In the genomic region with DNA sequence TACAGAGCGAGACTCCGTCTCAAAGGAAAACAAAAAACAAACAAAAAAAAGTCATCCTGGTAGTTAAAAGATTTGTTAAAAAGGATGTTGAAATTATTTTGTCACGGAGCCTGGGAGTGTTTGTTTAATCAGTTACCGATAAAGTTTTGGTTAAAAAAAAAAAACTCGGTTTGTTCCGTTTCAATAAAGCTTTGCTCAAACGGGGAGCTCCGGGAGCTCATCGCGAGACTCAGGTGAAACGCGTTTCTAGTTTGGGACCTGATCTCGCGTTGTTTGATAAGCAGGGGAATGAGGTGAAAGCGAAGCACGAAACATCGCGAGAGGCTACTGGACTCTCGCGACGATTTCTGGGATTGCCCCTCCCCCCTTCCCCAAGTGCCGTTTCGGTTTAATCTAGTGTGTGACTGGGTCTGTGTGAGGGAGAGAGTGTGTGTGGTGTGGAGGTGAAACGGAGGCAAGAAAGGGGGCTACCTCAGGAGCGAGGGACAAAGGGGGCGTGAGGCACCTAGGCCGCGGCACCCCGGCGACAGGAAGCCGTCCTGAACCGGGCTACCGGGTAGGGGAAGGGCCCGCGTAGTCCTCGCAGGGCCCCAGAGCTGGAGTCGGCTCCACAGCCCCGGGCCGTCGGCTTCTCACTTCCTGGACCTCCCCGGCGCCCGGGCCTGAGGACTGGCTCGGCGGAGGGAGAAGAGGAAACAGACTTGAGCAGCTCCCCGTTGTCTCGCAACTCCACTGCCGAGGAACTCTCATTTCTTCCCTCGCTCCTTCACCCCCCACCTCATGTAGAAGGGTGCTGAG, we compare ENCODE assay signal across 8 cellular contexts. TPM values are rescaled to one million over a fixed set of nuclear protein-coding genes. Genes with fewer than 3 reads are reported as not detected.
A peak's percentile ranks its signal among the peaks of the same experiment; 100 is the strongest.
DNase-seq lines count a peak whose midpoint lies in the region; ATAC-seq lines count a peak whose summit lies in the region.

A gene (plus strand): TSS at position 374 of the 798 bp plus-strand sequence. CDS start 586 bp downstream, outside the sequence.

- H3K36me3 Mint-ChIP-seq in naive B cell = peaks cover 0 to 8% of the 10 kb centered on the region in 2 donors
- peaks cover 11% of the 10 kb centered on the region for H3K36me3 Mint-ChIP-seq in stimulated activated memory B cell treated with anti-CD40 and anti-IgM and Interleukin-4, amounts not matched to agents 10 μg/mL and 1 μg/mL and 100 μg/mL, for 72 hours

- H3K4me3 Mint-ChIP-seq in naive B cell = peak within 1 kb of the TSS; percentile 93 to 100 (median 96)
- peak within 1 kb of the TSS; percentile 91 for H3K4me3 Mint-ChIP-seq in stimulated activated memory B cell treated with anti-CD40 and anti-IgM and Interleukin-4, amounts not matched to agents 10 μg/mL and 1 μg/mL and 100 μg/mL, for 72 hours

- H3K4me1 Mint-ChIP-seq in naive B cell = peaks cover 30 to 50% (median 36%) of the 10 kb centered on the region in 3 donors
- H3K4me1 Mint-ChIP-seq in stimulated activated memory B cell treated with anti-CD40 and anti-IgM and Interleukin-4, amounts not matched to agents 10 μg/mL and 1 μg/mL and 100 μg/mL, for 72 hours = peaks cover 41% of the 10 kb centered on the region

- no peaks in the 10 kb centered on the region for H3K9me3 ChIP-seq in GM23248 (ENCODE audit: low read depth)

- no peaks in the 10 kb centered on the region for H3K9me2 ChIP-seq in GM23248 (ENCODE audit: insufficient read depth)

- H3F3A ChIP-seq in GM23248 (ENCODE audit: insufficient read depth) = peaks cover 5% of the 10 kb centered on the region; the same call in 1 of the 2 replicates

- peak within 1 kb of the TSS; percentile 97 to 99 (median 98) for H3K27ac Mint-ChIP-seq in naive B cell
- H3K27ac Mint-ChIP-seq in stimulated activated memory B cell treated with anti-CD40 and anti-IgM and Interleukin-4, amounts not matched to agents 10 μg/mL and 1 μg/mL and 100 μg/mL, for 72 hours = peak within 1 kb of the TSS; percentile 96

- H3K36me3 ChIP-seq in GM23248 (ENCODE audit: low read depth) = no peaks in the 10 kb centered on the region; the same call in 1 of the 2 replicates

- peaks cover 0 to 3% (median 0%) of the 10 kb centered on the region in 7 donors for H3K9me3 Mint-ChIP-seq in naive B cell
- no peaks in the 10 kb centered on the region for H3K9me3 Mint-ChIP-seq in stimulated activated memory B cell treated with anti-CD40 and anti-IgM and Interleukin-4, amounts not matched to agents 10 μg/mL and 1 μg/mL and 100 μg/mL, for 72 hours

- peak within 1 kb of the TSS; percentile 99 for H3K4me2 ChIP-seq in GM23248 (ENCODE audit: unreplicated experiment)

- H3K27ac ChIP-seq in GM23248 = peak within 1 kb of the TSS; percentile 98

- peaks cover 53% of the 10 kb centered on the region for H3K79me2 ChIP-seq in GM23248 (ENCODE audit: insufficient read depth)

- DNase-seq in DMS79 treated with DMSO at 0.1 percent for 48 hours (lab: John Stamatoyannopoulos, UW) (peak; percentile 98), GM23248 (peak; percentile 100), LHCN-M2 (ENCODE audit: low read depth) (peak; percentile 99), RPMI8226 (peak; percentile 99), fibroblast of gingiva (ENCODE audit: low read depth) (peak; percentile 99), naive B cell (peak; percentile 94)
- DNase-seq in activated T-helper 1 cell treated with anti-CD3 and anti-CD28 coated beads, Interleukin-2, amount 50 U/mL, for 16 hours (ENCODE audit: low read depth in 1 of 2, low spot score in 1 of 2) = peak; percentile 83 to 88

- in situ Hi-C loops in GM23248 (cut with MboI) = no loop called here

- peak within 1 kb of the TSS; percentile 98 for H3K4me3 ChIP-seq in GM23248

- peak; percentile 81 to 82 for ATAC-seq in naive B cell (ENCODE audit: low read depth in 2 of 2)
- ATAC-seq in stimulated activated memory B cell treated with anti-CD40 and anti-IgM and Interleukin-4, amounts not matched to agents 10 μg/mL and 1 μg/mL and 100 μg/mL, for 72 hours = peak; percentile 92

- H3K9ac ChIP-seq in GM23248 = peak within 1 kb of the TSS; percentile 100

- H4K20me1 ChIP-seq in GM23248 (ENCODE audit: insufficient read depth) = peaks cover 12% of the 10 kb centered on the region; the same call in 1 of the 2 replicates

- no peaks in the 10 kb centered on the region for H3K27me3 ChIP-seq in GM23248 (replicated peaks; ENCODE audit: insufficient read depth)

- no peaks in the 10 kb centered on the region for H3K27me3 Mint-ChIP-seq in naive B cell
- H3K27me3 Mint-ChIP-seq in stimulated activated memory B cell treated with anti-CD40 and anti-IgM and Interleukin-4, amounts not matched to agents 10 μg/mL and 1 μg/mL and 100 μg/mL, for 72 hours = no peaks in the 10 kb centered on the region

- H3K4me1 ChIP-seq in GM23248 (ENCODE audit: insufficient read depth) = peaks cover 14% of the 10 kb centered on the region

- 1 to 2% methylated on average over 43 to 48 of the region's 49 CpGs for WGBS in GM23248 (ENCODE audit: low coverage in 1 of 2, low lambda C conversion rate in 2 of 2, missing lambda C conversion rate in 2 of 2), 2 experiments

- peak within 1 kb of the TSS; percentile 99 for H2AFZ ChIP-seq in GM23248

RNA-seq across cellular contexts. Expression of the gene that starts here (rescaled TPM):
- 21.0 and 21.1 TPM in 2 replicates for total RNA-seq in GM23248 (2014; rRNA removed; shearing (Covaris generic))
- polyA plus RNA-seq in GM23248 (2016; fragmentation: Nextera tagmentation; extraction: Ambion mirVana) (8.2 and 8.9 TPM in 2 replicates), naive B cell (ENCODE audit: low read depth in 6 of 6) (1 to 10 TPM in 5 of 6 donors, under 1 TPM in 1; 0.32 to 8.1 (median 4.3) TPM)
- total RNA-seq in LHCN-M2 (2014; rRNA removed) = 26.0 and 27.7 TPM in 2 replicates
- 10.1 TPM for polyA plus RNA-seq in LHCN-M2 (2012)

Comparison
In these comparisons a context has a peak if more than half of its experiments do, and no peak if none do; other contexts are left out.
1. Peak in every context shown above with its lines: DNase-seq, ATAC-seq, H3K4me3 ChIP-seq and H3K27ac ChIP-seq.